ENCODE assay signal across 8 cellular contexts in the genomic region with DNA sequence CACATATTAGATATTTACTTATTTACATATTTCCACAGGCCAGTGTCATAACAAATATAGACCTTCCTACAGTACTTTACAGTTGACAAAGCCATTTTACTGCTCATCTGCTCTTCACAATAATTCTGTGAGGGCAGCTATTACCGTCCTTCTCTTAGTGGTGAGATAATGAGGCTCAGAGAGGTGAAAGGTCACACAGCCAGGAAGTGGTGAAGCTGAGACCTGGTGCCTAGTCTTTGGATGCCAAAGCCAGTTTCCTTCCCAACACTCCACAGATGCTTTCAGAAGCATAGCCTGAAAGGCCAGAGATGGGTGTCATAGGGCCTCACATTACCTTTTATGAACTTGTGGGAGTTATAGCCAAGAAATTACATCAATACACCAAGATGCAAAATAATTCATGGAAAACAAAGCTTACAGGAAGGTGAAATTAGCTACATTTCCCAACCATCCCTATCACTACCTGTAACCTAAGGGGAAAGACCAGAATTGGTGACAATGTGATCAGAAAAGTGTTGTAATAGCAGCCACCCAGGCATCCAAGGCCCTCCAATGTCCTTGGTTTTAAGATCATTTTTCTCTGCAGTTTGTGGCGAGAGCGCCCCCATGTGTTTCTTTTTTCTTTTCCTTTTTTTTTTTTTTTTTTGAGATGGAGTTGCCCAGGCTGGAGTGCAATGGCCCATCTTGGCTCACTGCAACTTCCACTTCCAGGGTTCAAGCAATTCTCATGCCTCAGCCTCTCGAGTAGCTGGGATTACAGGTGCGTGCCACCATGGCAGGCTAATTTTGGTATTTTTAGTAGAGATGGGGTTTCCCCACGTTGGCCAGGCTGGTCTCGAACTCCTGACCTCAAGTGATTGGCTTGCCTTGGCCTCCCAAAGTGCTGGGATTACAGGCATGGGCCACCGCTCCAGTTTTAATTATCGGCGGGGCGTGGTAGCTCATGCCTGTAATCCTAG. TPM values are rescaled to one million over a fixed set of nuclear protein-coding genes. Genes with fewer than 3 reads are reported as not detected.
DNase-seq lines count a peak whose midpoint lies in the region; ATAC-seq and TF ChIP-seq lines count a peak whose summit lies in the region.

No MANE protein-coding gene starts in this region.

- H3K4me3 Mint-ChIP-seq in chondrocyte (ENCODE audit: unreplicated experiment), result no peak overlapping the region
- H3K4me3 Mint-ChIP-seq in stimulated activated memory B cell treated with anti-CD40 and anti-IgM and Interleukin-4, amounts not matched to agents 10 μg/mL and 1 μg/mL and 100 μg/mL, for 72 hours, result no peak overlapping the region

- H3K27ac Mint-ChIP-seq in chondrocyte (ENCODE audit: unreplicated experiment), result no peak overlapping the region
- H3K27ac Mint-ChIP-seq in stimulated activated memory B cell treated with anti-CD40 and anti-IgM and Interleukin-4, amounts not matched to agents 10 μg/mL and 1 μg/mL and 100 μg/mL, for 72 hours, result no peak overlapping the region

- H3K36me3 Mint-ChIP-seq in chondrocyte (ENCODE audit: low read depth), result no peaks in the 10 kb centered on the region
- no peaks in the 10 kb centered on the region for H3K36me3 Mint-ChIP-seq in stimulated activated memory B cell treated with anti-CD40 and anti-IgM and Interleukin-4, amounts not matched to agents 10 μg/mL and 1 μg/mL and 100 μg/mL, for 72 hours

- H3K4me1 Mint-ChIP-seq in chondrocyte (ENCODE audit: low read depth), result no peaks in the 10 kb centered on the region
- H3K4me1 Mint-ChIP-seq in stimulated activated memory B cell treated with anti-CD40 and anti-IgM and Interleukin-4, amounts not matched to agents 10 μg/mL and 1 μg/mL and 100 μg/mL, for 72 hours, result peaks cover 4% of the 10 kb centered on the region

- H3K9me3 Mint-ChIP-seq in chondrocyte (ENCODE audit: low read depth), result no peaks in the 10 kb centered on the region
- no peaks in the 10 kb centered on the region for H3K9me3 Mint-ChIP-seq in stimulated activated memory B cell treated with anti-CD40 and anti-IgM and Interleukin-4, amounts not matched to agents 10 μg/mL and 1 μg/mL and 100 μg/mL, for 72 hours

- ATAC-seq in stimulated activated memory B cell treated with anti-CD40 and anti-IgM and Interleukin-4, amounts not matched to agents 10 μg/mL and 1 μg/mL and 100 μg/mL, for 72 hours, result peak; percentile 41
- no peak for ATAC-seq in GM18511 (IDR thresholded peaks at IDR 0.05; ENCODE audit: unreplicated experiment)

- DNase-seq in A172 (ENCODE audit: low spot score) (peak; percentile 3), ELR (ENCODE audit: low read depth) (peak; percentile 56), NCI-H2196 (lab: John Stamatoyannopoulos, UW; ENCODE audit: unreplicated experiment) (peak; percentile 34), chondrocyte (ENCODE audit: low spot score) (no peak), NCI-H128 (lab: John Stamatoyannopoulos, UW; ENCODE audit: unreplicated experiment) (no peak)
- DNase-seq in activated effector memory CD4-positive, alpha-beta T cell treated with Interleukin-2 at 50 U/mL for 16 hours, result no peak

- peak; percentile 73 for TF ChIP-seq CTCF in chondrocyte (IDR thresholded peaks at IDR 0.05)

- peaks cover 2% of the 10 kb centered on the region for H3K27me3 Mint-ChIP-seq in chondrocyte (ENCODE audit: low read depth)
- no peaks in the 10 kb centered on the region for H3K27me3 Mint-ChIP-seq in stimulated activated memory B cell treated with anti-CD40 and anti-IgM and Interleukin-4, amounts not matched to agents 10 μg/mL and 1 μg/mL and 100 μg/mL, for 72 hours

RNA-seq across cellular contexts. Expression of gene RPL11, which starts 26.5 kb away (rescaled TPM):
- 609 and 964 TPM in 2 replicates for total RNA-seq in A172 (2014; rRNA removed; shearing (Covaris generic))
- total RNA-seq in chondrocyte, result 485 to 589 TPM (median 492 TPM) in 3 replicates

Comparison
In these comparisons a context has a peak if more than half of its experiments do, and no peak if none do; other contexts are left out.
1. DNase-seq: peak in A172 (single experiment), ELR (single experiment) and NCI-H2196 (single experiment); none in chondrocyte (single experiment), activated effector memory CD4-positive, alpha-beta T cell treated with Interleukin-2 at 50 U/mL for 16 hours (single experiment) and NCI-H128 (single experiment).